In genomic region chr10:73911553-73912004, GRCh38 we compare ENCODE assay signal across 8 cellular contexts. TPM values are rescaled to one million over a fixed set of nuclear protein-coding genes. Genes with fewer than 3 reads are reported as not detected.
A peak's percentile ranks its signal among the peaks of the same experiment; 100 is the strongest.
DNase-seq lines count a peak whose midpoint lies in the region; ATAC-seq, FAIRE-seq and TF ChIP-seq lines count a peak whose summit lies in the region.

No MANE protein-coding gene starts in this region.

- no peak for DNase-seq in GM12892 (ENCODE audit: insufficient read length)
- no peak for DNase-seq in T-helper 17 cell
- DNase-seq in gastrocnemius medialis: no peak
- DNase-seq in stimulated activated naive CD4-positive, alpha-beta T cell treated with Interleukin-2 at 50 U/mL for 16 hours (lab: John Stamatoyannopoulos, UW): no peak

- H3K4me3 Mint-ChIP-seq in T-helper 17 cell: peak overlapping the region; percentile 94

- peaks cover 0 to 15% of the 10 kb centered on the region in 2 donors for H3K36me3 ChIP-seq in gastroesophageal sphincter
- H3K36me3 ChIP-seq in gastrocnemius medialis: no peaks in the 10 kb centered on the region

- H3K27me3 ChIP-seq in gastroesophageal sphincter (peaks cover 7% of the 10 kb centered on the region), gastrocnemius medialis (peaks cover 0 to 7% (median 0%) of the 10 kb centered on the region in 3 donors)

- H3K27ac ChIP-seq in gastroesophageal sphincter (peak overlapping the region in 3 of 4 donors; percentile 72 to 83 (median 79)), gastrocnemius medialis (peak overlapping the region; percentile 70 to 80 (median 78))

- in situ Hi-C loops in gastrocnemius medialis (cut with MboI; ENCODE audit: low sequenced_read_pairs in 4 of 4): no loop called here

- peaks cover 2% of the 10 kb centered on the region for H3K36me3 Mint-ChIP-seq in T-helper 17 cell (ENCODE audit: low read depth)

- ATAC-seq in T-helper 17 cell: no peak
- no peak for ATAC-seq in gastroesophageal sphincter
- no peak for ATAC-seq in gastrocnemius medialis
- no peak for ATAC-seq in GM18858 (IDR thresholded peaks at IDR 0.05; ENCODE audit: unreplicated experiment)
- ATAC-seq in HG03469 (IDR thresholded peaks at IDR 0.05; ENCODE audit: unreplicated experiment): no peak
- no peak for ATAC-seq in HG03280 (IDR thresholded peaks at IDR 0.05; ENCODE audit: unreplicated experiment)

- H3K4me1 Mint-ChIP-seq in T-helper 17 cell: peaks cover 26% of the 10 kb centered on the region

- peaks cover 24% of the 10 kb centered on the region for H3K27me3 Mint-ChIP-seq in T-helper 17 cell

- no peak for TF ChIP-seq EP300 in gastroesophageal sphincter (IDR thresholded peaks at IDR 0.05)

- H3K4me3 ChIP-seq in gastroesophageal sphincter: peak overlapping the region; percentile 51 to 74
- H3K4me3 ChIP-seq in gastrocnemius medialis: peak overlapping the region; percentile 59 to 82 (median 73)

- peak; percentile 17 for FAIRE-seq in GM12892 (lab: Jason Lieb, UNC)

- H3K9me3 ChIP-seq in T-helper 17 cell (ENCODE audit: control insufficient read depth, low read length, poor library complexity, severe bottlenecking) (no peaks in the 10 kb centered on the region), gastroesophageal sphincter (no peaks in the 10 kb centered on the region), gastrocnemius medialis (no peaks in the 10 kb centered on the region)

- 40% methylated on average over 2 of the region's 14 CpGs; no CpG with 5 or more reads in 1 of the 2 donors for WGBS in gastroesophageal sphincter (ENCODE audit: low coverage in 1 of 2), 2 donors

- H3K27ac Mint-ChIP-seq in T-helper 17 cell: peak overlapping the region; percentile 51

- TF ChIP-seq CTCF in gastroesophageal sphincter (IDR thresholded peaks at IDR 0.05): no peak
- TF ChIP-seq CTCF in gastrocnemius medialis (IDR thresholded peaks at IDR 0.05 in 4 of 5, conservative IDR thresholded peaks at IDR 0.05 in 1 of 5): no peak

- TF ChIP-seq POLR2A in GM12892 (IDR thresholded peaks at IDR 0.05; ENCODE audit: low read depth, low read length): no peak
- TF ChIP-seq POLR2A in gastroesophageal sphincter (IDR thresholded peaks at IDR 0.05): no peak
- TF ChIP-seq POLR2A in gastrocnemius medialis (IDR thresholded peaks at IDR 0.05): no peak

- peaks cover 0 to 82% (median 35%) of the 10 kb centered on the region in 3 donors for H3K4me1 ChIP-seq in gastroesophageal sphincter
- H3K4me1 ChIP-seq in gastrocnemius medialis: peaks cover 30 to 56% of the 10 kb centered on the region in 2 donors

- intact Hi-C loops in gastrocnemius medialis (cut with DNase I; ENCODE audit: low total_unique reads): no loop called here

RNA-seq across cellular contexts. Expression of gene PLAU, which starts 0.6 kb away (rescaled TPM):
- polyA plus RNA-seq in GM12892 (2012; ENCODE audit: missing spikeins): 4.9 TPM
- total RNA-seq in T-helper 17 cell (under 1 TPM in 1 of 2 donors, not detected in 1; 0.42 TPM), gastroesophageal sphincter (10 to 100 TPM in 1 of 4 donors, 1 to 10 TPM in 3; 1.1 to 43.3 (median 8.3) TPM), gastrocnemius medialis (1 to 10 TPM in 3 of 4 donors, under 1 TPM in 1; 0.83 to 5.0 (median 2.3) TPM)

RNA-seq across cellular contexts. Expression of gene CAMK2G, which starts 37.2 kb away (rescaled TPM):
- polyA plus RNA-seq in GM12892 (2012; ENCODE audit: missing spikeins): 13.0 TPM
- total RNA-seq in T-helper 17 cell (10 to 100 TPM; 52.6 to 59.6 TPM), gastroesophageal sphincter (100 to 1,000 TPM in 3 of 4 donors, 10 to 100 TPM in 1; 82.3 to 207 (median 155) TPM), gastrocnemius medialis (10 to 100 TPM; 48.6 to 67.5 (median 51.7) TPM)
